26 cellular contexts compared by ENCODE assay signal in genomic region chr3:56616479-56617006, GRCh38. TPM values are rescaled to one million over a fixed set of nuclear protein-coding genes. Genes with fewer than 3 reads are reported as not detected.
DNase-seq lines count a peak whose midpoint lies in the region; ATAC-seq, FAIRE-seq and TF ChIP-seq lines count a peak whose summit lies in the region.
"Had no signal": no experiment of that assay in that cellular context is flagged by ENCODE, and none has a peak within 500 bp of the region (broad histone marks: within the 10 kb centered on the region; RNA-seq: fewer than 3 reads in every experiment).

No MANE protein-coding gene starts in this region.

- H4K20me1 ChIP-seq in GM12878 (ENCODE audit: control insufficient read depth, insufficient read depth): no peaks in the 10 kb centered on the region

- TF ChIP-seq POLR2A in GM12878 (IDR thresholded peaks at IDR 0.05; ENCODE audit: low read depth, low read length): no peak

- TF ChIP-seq RAD21 in GM12878 (IDR thresholded peaks at IDR 0.05; ENCODE audit: insufficient read depth, low read depth, low read length): no peak

- H3K4me1 Mint-ChIP-seq in natural killer cell: peaks cover 21 to 32% of the 10 kb centered on the region in 2 donors
- peaks cover 18 to 33% of the 10 kb centered on the region in 2 donors for H3K4me1 Mint-ChIP-seq in natural killer cell treated with Interleukin-12 subunit alpha and Interleukin-12 subunit beta and Interleukin-15 and Interleukin-18, amount 100 ng/mL, for 72 hours (ENCODE audit: low read depth in 2 of 2)
- peaks cover 18% of the 10 kb centered on the region for H3K4me1 Mint-ChIP-seq in progenitor cell of endocrine pancreas (ENCODE audit: low read depth)
- H3K4me1 Mint-ChIP-seq: nephron progenitor cell had no signal

- H3K36me3 Mint-ChIP-seq in natural killer cell (peaks cover 8% of the 10 kb centered on the region), progenitor cell of endocrine pancreas (ENCODE audit: insufficient read depth) (peaks cover 46% of the 10 kb centered on the region)
- peaks cover 38% of the 10 kb centered on the region for H3K36me3 Mint-ChIP-seq in natural killer cell treated with Interleukin-12 subunit alpha and Interleukin-12 subunit beta and Interleukin-15 and Interleukin-18, amount 100 ng/mL, for 72 hours

- no peak overlapping the region for H2AFZ ChIP-seq in GM12878 (ENCODE audit: control insufficient read depth, low read depth, low read length)

- in situ Hi-C loops in GM12878 (cut with MboI): no loop called here

- no peak overlapping the region for H3K4me2 ChIP-seq in GM12878 (ENCODE audit: control insufficient read depth, insufficient read depth)

- no peak for TF ChIP-seq EP300 in GM12878 (IDR thresholded peaks at IDR 0.05; ENCODE audit: borderline replicate concordance in 1 of 2, control insufficient read depth in 1 of 2, low read depth in 2 of 2, low read length in 2 of 2)

- H3K27ac Mint-ChIP-seq in natural killer cell: peak overlapping the region; percentile 30 to 55
- H3K27ac Mint-ChIP-seq in natural killer cell treated with Interleukin-12 subunit alpha and Interleukin-12 subunit beta and Interleukin-15 and Interleukin-18, amount 100 ng/mL, for 72 hours: peak overlapping the region in 1 of 2 donors; percentile 44
- no peak overlapping the region for H3K27ac Mint-ChIP-seq in progenitor cell of endocrine pancreas
- H3K27ac Mint-ChIP-seq: dendritic cell treated with granulocyte-macrophage colony-stimulating factor and Interleukin-4, amounts not matched to agents 40 ng/mL and 50 ng/mL, for 4 days; mesothelial cell of epicardium had no signal

- H3K27me3 Mint-ChIP-seq in natural killer cell (ENCODE audit: low read depth in 2 of 2): no peaks in the 10 kb centered on the region
- no peaks in the 10 kb centered on the region for H3K27me3 Mint-ChIP-seq in natural killer cell treated with Interleukin-12 subunit alpha and Interleukin-12 subunit beta and Interleukin-15 and Interleukin-18, amount 100 ng/mL, for 72 hours
- no peaks in the 10 kb centered on the region for H3K27me3 Mint-ChIP-seq in progenitor cell of endocrine pancreas
- H3K27me3 Mint-ChIP-seq: dendritic cell treated with granulocyte-macrophage colony-stimulating factor and Interleukin-4, amounts not matched to agents 40 ng/mL and 50 ng/mL, for 4 days had no signal

- SMC1A ChIA-PET in GM12878 (lab: Charles Lee; ENCODE audit: uncharacterized antibody, unreplicated experiment): interaction anchor here (1.0 kb wide), 1 partner anchor 12 kb away, joined by 3 read pairs; no protein-coding TSS in a partner anchor

- TF ChIP-seq CTCF in natural killer cell (IDR thresholded peaks at IDR 0.05) (no peak), GM12878 (IDR thresholded peaks at IDR 0.05 in 2 of 3, conservative IDR thresholded peaks at IDR 0.05 in 1 of 3; ENCODE audit: control insufficient read depth in 2 of 3, extremely low read depth in 1 of 3, insufficient read depth in 1 of 3, low read depth in 3 of 3, low read length in 3 of 3) (no peak), progenitor cell of endocrine pancreas (IDR thresholded peaks at IDR 0.05; ENCODE audit: unreplicated experiment) (no peak)

- POLR2A ChIA-PET in GM12878 (lab: Charles Lee): no interaction called here

- no peak for ATAC-seq in natural killer cell
- ATAC-seq in natural killer cell treated with Interleukin-12 subunit alpha and Interleukin-12 subunit beta and Interleukin-15 and Interleukin-18, amount 100 ng/mL, for 72 hours: no peak
- ATAC-seq in GM12878: no peak
- ATAC-seq in HG02610 (IDR thresholded peaks at IDR 0.05; ENCODE audit: unreplicated experiment): no peak
- ATAC-seq: left ventricle myocardium superior, sciatic nerve had no signal

- BruUV-seq in GM12878 (replicated peaks; lab: Mats Ljungman, UMichigan): no TSS peak

- CTCF ChIA-PET in GM12878 (lab: Yijun Ruan, JAX): no interaction called here

- RAD21 ChIA-PET in GM12878 (lab: Charles Lee; ENCODE audit: unreplicated experiment): no interaction called here

- H3K9me3 ChIP-seq in GM12878 (replicated peaks; ENCODE audit: control insufficient read depth, insufficient read depth, low read length): no peaks in the 10 kb centered on the region

- 70% methylated on average over 2 of the region's 2 CpGs for WGBS in GM12878 (ENCODE audit: insufficient coverage, insufficient replicate concordance, low lambda C conversion rate, missing lambda C conversion rate)

- intact Hi-C loops in natural killer cell (cut with micrococcal nuclease): no loop called here
- intact Hi-C loops in GM12878 (cut with micrococcal nuclease; ENCODE audit: unreplicated experiment): no loop called here

- H3K79me2 ChIP-seq in GM12878 (ENCODE audit: control insufficient read depth, insufficient read depth, low read length): no peaks in the 10 kb centered on the region

- DNase-seq in natural killer cell (no peak), GM12878 (ENCODE audit: low read depth, low spot score) (no peak), superior temporal gyrus (ENCODE audit: extremely low spot score) (peak; percentile 7), progenitor cell of endocrine pancreas (ENCODE audit: low spot score, unreplicated experiment) (no peak)
- DNase-seq in natural killer cell treated with Interleukin-12 subunit alpha and Interleukin-12 subunit beta and Interleukin-15 and Interleukin-18, amount 100 ng/mL, for 72 hours (ENCODE audit: low spot score): no peak
- peak; percentile 53 for DNase-seq in Jurkat, Clone E6-1 (ENCODE audit: low read depth, low spot score)
- DNase-seq: activated CD8-positive, alpha-beta memory T cell treated with anti-CD3 and anti-CD28 coated beads, Interleukin-2, amount 50 U/mL, for 48 hours; activated gamma-delta T cell; aorta; DMS53; GDM1; GOT3; Kasumi-1; left ventricle myocardium superior; NCI-H1048; NCI-H1694 treated with DMSO at 0.1 percent for 48 hours; NCI-H526; nephron progenitor cell; trophoblast cell had no signal

- peaks cover 7 to 24% of the 10 kb centered on the region in 2 experiments for H3K36me3 ChIP-seq in GM12878 (ENCODE audit: control insufficient read depth in 2 of 2, insufficient read depth in 2 of 2, low read length in 1 of 2)

- H3K9me3 Mint-ChIP-seq in natural killer cell (no peaks in the 10 kb centered on the region), progenitor cell of endocrine pancreas (ENCODE audit: low read depth) (no peaks in the 10 kb centered on the region)
- no peaks in the 10 kb centered on the region for H3K9me3 Mint-ChIP-seq in natural killer cell treated with Interleukin-12 subunit alpha and Interleukin-12 subunit beta and Interleukin-15 and Interleukin-18, amount 100 ng/mL, for 72 hours
- H3K9me3 Mint-ChIP-seq: dendritic cell treated with granulocyte-macrophage colony-stimulating factor and Interleukin-4, amounts not matched to agents 40 ng/mL and 50 ng/mL, for 4 days; mesothelial cell of epicardium; nephron progenitor cell had no signal

- no peak for FAIRE-seq in GM12878 (lab: Jason Lieb, UNC)
- FAIRE-seq: GM18507, HTR-8/SVneo, RCC 7860 had no signal

- no peak overlapping the region for H3K4me3 Mint-ChIP-seq in natural killer cell
- H3K4me3 Mint-ChIP-seq in natural killer cell treated with Interleukin-12 subunit alpha and Interleukin-12 subunit beta and Interleukin-15 and Interleukin-18, amount 100 ng/mL, for 72 hours: no peak overlapping the region
- no peak overlapping the region for H3K4me3 Mint-ChIP-seq in progenitor cell of endocrine pancreas (ENCODE audit: low read depth)
- H3K4me3 Mint-ChIP-seq: dendritic cell treated with granulocyte-macrophage colony-stimulating factor and Interleukin-4, amounts not matched to agents 40 ng/mL and 50 ng/mL, for 4 days; mesothelial cell of epicardium; nephron progenitor cell had no signal

- no peak overlapping the region for H3K27ac ChIP-seq in GM12878 (ENCODE audit: control insufficient read depth, insufficient read depth)

- H3K27me3 ChIP-seq in GM12878 (replicated peaks in 1 of 2; ENCODE audit: control insufficient read depth in 2 of 2, insufficient read depth in 2 of 2, low read length in 1 of 2): no peaks in the 10 kb centered on the region

- H3K9ac ChIP-seq in GM12878 (ENCODE audit: control insufficient read depth, insufficient read depth, low read length): no peak overlapping the region

- H3K4me1 ChIP-seq in GM12878 (ENCODE audit: control insufficient read depth, insufficient read depth, low read length): no peaks in the 10 kb centered on the region

- no peak overlapping the region for H3K4me3 ChIP-seq in Jurkat, Clone E6-1 (ENCODE audit: low read length)
- H3K4me3 ChIP-seq in GM12878: no peak overlapping the region

TF ChIP-seq in GM12878, 131 proteins besides CTCF, POLR2A, EP300 and RAD21:
- TF ChIP-seq HDGF (IDR thresholded peaks at IDR 0.05) (no peak), BACH1 (IDR thresholded peaks at IDR 0.05; ENCODE audit: borderline replicate concordance) (peak; percentile 50; the same call in 1 of the 2 replicates)

RNA-seq across cellular contexts. Expression of gene CCDC66, which starts 59.6 kb away (rescaled TPM):
- total RNA-seq in natural killer cell: 10 to 100 TPM; 25.5 to 36.0 (median 35.0) TPM
- 10 to 100 TPM; 24.9 to 49.2 TPM for total RNA-seq in natural killer cell treated with Interleukin-12 subunit alpha and Interleukin-12 subunit beta and Interleukin-15 and Interleukin-18, amount 100 ng/mL, for 72 hours
- 27.0 TPM for polyA plus RNA-seq in Jurkat, Clone E6-1 (2012; ENCODE audit: insufficient read depth, insufficient read length)
- total RNA-seq in GM12878 (2013; cell fraction: nucleolus; rRNA removed): 182 and 194 TPM in 2 replicates
- 20.8 and 22.6 TPM in 2 replicates for total RNA-seq in GM12878 (2014; rRNA removed)
- 31.9 and 35.8 TPM in 2 replicates for total RNA-seq in GM12878 (2014; rRNA removed; fragmentation: Illumina TruSeq; extraction: Trizol)
- total RNA-seq in GM12878 (2021): 12.8 and 16.2 TPM in 2 replicates
- 4.2 TPM for polyA plus RNA-seq in GM12878 (2011; ENCODE audit: low read depth)
- 18.5 and 32.7 TPM in 2 replicates for polyA plus RNA-seq in GM12878 (2011; rRNA removed)
- 5.1 and 7.9 TPM in 2 replicates for polyA plus RNA-seq in GM12878 (2011; cell fraction: cytosol; rRNA removed)
- polyA plus RNA-seq in GM12878 (2011; cell fraction: nucleus; rRNA removed): 43.1 and 50.3 TPM in 2 replicates
- 6.0 and 6.5 TPM in 2 replicates for polyA plus RNA-seq in GM12878 (2012)
- 20.5 and 31.7 TPM in 2 replicates for polyA plus RNA-seq in GM12878 (2014; fragmentation: Illumina TruSeq; extraction: Trizol)
- 10 to 100 TPM in 1 of 2 experiments, 1 to 10 TPM in 1; 9.4 to 13.9 TPM for polyA plus RNA-seq in GM12878 (2014; fragmentation: Nextera tagmentation; extraction: Ambion mirVana)
- 11.0 and 14.2 TPM in 2 replicates for polyA plus RNA-seq in GM12878 (2014; rRNA removed)
- polyA plus RNA-seq in GM12878 (2016; fragmentation: Nextera tagmentation; extraction: Ambion mirVana): 10 to 100 TPM; 17.7 to 20.0 TPM
- 37.4 and 47.4 TPM in 2 replicates for polyA minus RNA-seq in GM12878 (2011; rRNA and poly(A)+ RNA removed)
- polyA minus RNA-seq in GM12878 (2011; cell fraction: cytosol; rRNA and poly(A)+ RNA removed): 7.8 and 10.9 TPM in 2 replicates
- 37.6 and 75.1 TPM in 2 replicates for polyA minus RNA-seq in GM12878 (2011; cell fraction: nucleus; rRNA and poly(A)+ RNA removed)
- 46.4 and 52.7 TPM in 2 replicates for total RNA-seq in progenitor cell of endocrine pancreas

Comparison
In these comparisons a context has a peak if more than half of its experiments do, and no peak if none do; other contexts are left out.
1. DNase-seq: peak in Jurkat, Clone E6-1 (single experiment) and superior temporal gyrus (single experiment); none in natural killer cell (single experiment), natural killer cell treated with Interleukin-12 subunit alpha and Interleukin-12 subunit beta and Interleukin-15 and Interleukin-18, amount 100 ng/mL, for 72 hours (single experiment), GM12878 (single experiment) and progenitor cell of endocrine pancreas (single experiment).